Comparison of ENCODE assay signal across 1 cellular context in genomic region chr6:33744001-33744848, GRCh38.
TF ChIP-seq lines count a peak whose summit lies in the region.

No MANE protein-coding gene starts in this region.

TF ChIP-seq in HEK293, 187 proteins besides CTCF, POLR2A, EP300 and RAD21 (continued from another document):
- peak; percentile 60; the same call in 1 of the 2 replicates for TF ChIP-seq KLF17 (tag by site-specific recombination; IDR thresholded peaks at IDR 0.05)
- no peak for TF ChIP-seq ZNF350 (tag by site-specific recombination; IDR thresholded peaks at IDR 0.05)
- TF ChIP-seq MEIS1 (CRISPR knock-in tag; IDR thresholded peaks at IDR 0.05; ENCODE audit: borderline replicate concordance) = no peak
- TF ChIP-seq ZNF354C (tag by site-specific recombination; IDR thresholded peaks at IDR 0.05; ENCODE audit: borderline replicate concordance, low read depth) = no peak
- TF ChIP-seq ZBTB11 (tag by site-specific recombination; conservative IDR thresholded peaks at IDR 0.05; ENCODE audit: low read depth) = no peak
- TF ChIP-seq ZNF324 (tag by site-specific recombination; IDR thresholded peaks at IDR 0.05) = peak; percentile 71
- peak; percentile 77 for TF ChIP-seq ZBTB17 (tag by site-specific recombination; IDR thresholded peaks at IDR 0.05)
- TF ChIP-seq ZNF335 (tag by site-specific recombination; conservative IDR thresholded peaks at IDR 0.05) = no peak; the same call in 1 of the 2 replicates
- no peak for TF ChIP-seq ZNF16 (tag by site-specific recombination; IDR thresholded peaks at IDR 0.05; ENCODE audit: low read depth)
- TF ChIP-seq ZNF19 (tag by site-specific recombination; IDR thresholded peaks at IDR 0.05; ENCODE audit: low read depth) = no peak
- TF ChIP-seq ZNF302 (tag by site-specific recombination; IDR thresholded peaks at IDR 0.05; ENCODE audit: low read depth) = no peak
- TF ChIP-seq ZNF10 (tag by site-specific recombination; IDR thresholded peaks at IDR 0.05) = peak; percentile 24; the same call in 1 of the 2 replicates
- TF ChIP-seq YY2 (tag by site-specific recombination; IDR thresholded peaks at IDR 0.05) = peak; percentile 81
- TF ChIP-seq ZNF639 (tag by site-specific recombination; IDR thresholded peaks at IDR 0.05) = peak; percentile 71
- no peak for TF ChIP-seq SP3 (tag by site-specific recombination; IDR thresholded peaks at IDR 0.05)
- peak; percentile 37 for TF ChIP-seq GLIS1 (tag by site-specific recombination; IDR thresholded peaks at IDR 0.05)
- TF ChIP-seq ZFP37 (tag by site-specific recombination; IDR thresholded peaks at IDR 0.05) = no peak
- TF ChIP-seq ZNF114 (tag by site-specific recombination; IDR thresholded peaks at IDR 0.05) = no peak
- no peak for TF ChIP-seq PRDM6 (tag by site-specific recombination; IDR thresholded peaks at IDR 0.05)
- no peak for TF ChIP-seq ZNF223 (tag by site-specific recombination; IDR thresholded peaks at IDR 0.05)
- no peak for TF ChIP-seq PRDM4 (tag by site-specific recombination; IDR thresholded peaks at IDR 0.05)
- peak; percentile 75 for TF ChIP-seq ZNF341 (tag by site-specific recombination; IDR thresholded peaks at IDR 0.05; ENCODE audit: low read depth)
- no peak for TF ChIP-seq SP2 (tag by site-specific recombination; IDR thresholded peaks at IDR 0.05)
- TF ChIP-seq ZNF660 (tag by site-specific recombination; IDR thresholded peaks at IDR 0.05) = peak; percentile 43; the same call in 1 of the 2 replicates
- no peak for TF ChIP-seq ZBTB7A (tag by site-specific recombination; IDR thresholded peaks at IDR 0.05; ENCODE audit: low read depth)
- TF ChIP-seq ZEB2 (tag by site-specific recombination; IDR thresholded peaks at IDR 0.05) = no peak
- no peak for TF ChIP-seq ZNF596 (tag by site-specific recombination; IDR thresholded peaks at IDR 0.05)
- TF ChIP-seq ZNF266 (tag by site-specific recombination; IDR thresholded peaks at IDR 0.05; ENCODE audit: low read depth) = no peak
- TF ChIP-seq TRIM28 (IDR thresholded peaks at IDR 0.05; ENCODE audit: borderline replicate concordance, low read length) = 0 out of 2 replicates have a peak, but pooled peaks have one; percentile 62
- no peak for TF ChIP-seq ZNF555 (tag by site-specific recombination; conservative IDR thresholded peaks at IDR 0.05)
- peak; percentile 59 for TF ChIP-seq GLIS2 (tag by site-specific recombination; IDR thresholded peaks at IDR 0.05)
- no peak for TF ChIP-seq ZNF175 (tag by site-specific recombination; IDR thresholded peaks at IDR 0.05)
- TF ChIP-seq ZNF394 (tag by site-specific recombination; IDR thresholded peaks at IDR 0.05; ENCODE audit: borderline replicate concordance) = no peak
- TF ChIP-seq HOXA7 (CRISPR knock-in tag; IDR thresholded peaks at IDR 0.05; ENCODE audit: borderline replicate concordance) = no peak
- TF ChIP-seq ZNF513 (tag by site-specific recombination; IDR thresholded peaks at IDR 0.05) = no peak
- TF ChIP-seq ZBTB8A (tag by site-specific recombination; IDR thresholded peaks at IDR 0.05) = no peak
- peak; percentile 99 for TF ChIP-seq SCRT1 (tag by site-specific recombination; IDR thresholded peaks at IDR 0.05; ENCODE audit: borderline replicate concordance)
- no peak for TF ChIP-seq ZNF707 (tag by site-specific recombination; IDR thresholded peaks at IDR 0.05)
- TF ChIP-seq ZNF140 (tag by site-specific recombination; IDR thresholded peaks at IDR 0.05) = no peak
- TF ChIP-seq ZNF274 (IDR thresholded peaks at IDR 0.05; ENCODE audit: low read length) = no peak
- no peak for TF ChIP-seq ZNF274 (tag by site-specific recombination; IDR thresholded peaks at IDR 0.05; ENCODE audit: borderline replicate concordance)
- no peak for TF ChIP-seq KLF9 (tag by site-specific recombination; IDR thresholded peaks at IDR 0.05; ENCODE audit: low read depth)
- no peak; the same call in 1 of the 2 replicates for TF ChIP-seq HOXD13 (CRISPR knock-in tag; IDR thresholded peaks at IDR 0.05; ENCODE audit: borderline replicate concordance)
- TF ChIP-seq ZNF692 (tag by site-specific recombination; IDR thresholded peaks at IDR 0.05) = peak; percentile 60
- no peak for TF ChIP-seq ZNF785 (tag by site-specific recombination; IDR thresholded peaks at IDR 0.05)
- TF ChIP-seq ZBTB1 (tag by site-specific recombination; IDR thresholded peaks at IDR 0.05) = no peak
- no peak for TF ChIP-seq PRDM1 (tag by site-specific recombination; IDR thresholded peaks at IDR 0.05)
- TF ChIP-seq ZNF121 (tag by site-specific recombination; IDR thresholded peaks at IDR 0.05) = no peak
- TF ChIP-seq ZNF292 (tag by site-specific recombination; IDR thresholded peaks at IDR 0.05; ENCODE audit: borderline replicate concordance, low read depth) = no peak
TF ChIP-seq in HEK293: peak in this region for 47.
